8 cellular contexts compared by ENCODE assay signal in the genomic region with DNA sequence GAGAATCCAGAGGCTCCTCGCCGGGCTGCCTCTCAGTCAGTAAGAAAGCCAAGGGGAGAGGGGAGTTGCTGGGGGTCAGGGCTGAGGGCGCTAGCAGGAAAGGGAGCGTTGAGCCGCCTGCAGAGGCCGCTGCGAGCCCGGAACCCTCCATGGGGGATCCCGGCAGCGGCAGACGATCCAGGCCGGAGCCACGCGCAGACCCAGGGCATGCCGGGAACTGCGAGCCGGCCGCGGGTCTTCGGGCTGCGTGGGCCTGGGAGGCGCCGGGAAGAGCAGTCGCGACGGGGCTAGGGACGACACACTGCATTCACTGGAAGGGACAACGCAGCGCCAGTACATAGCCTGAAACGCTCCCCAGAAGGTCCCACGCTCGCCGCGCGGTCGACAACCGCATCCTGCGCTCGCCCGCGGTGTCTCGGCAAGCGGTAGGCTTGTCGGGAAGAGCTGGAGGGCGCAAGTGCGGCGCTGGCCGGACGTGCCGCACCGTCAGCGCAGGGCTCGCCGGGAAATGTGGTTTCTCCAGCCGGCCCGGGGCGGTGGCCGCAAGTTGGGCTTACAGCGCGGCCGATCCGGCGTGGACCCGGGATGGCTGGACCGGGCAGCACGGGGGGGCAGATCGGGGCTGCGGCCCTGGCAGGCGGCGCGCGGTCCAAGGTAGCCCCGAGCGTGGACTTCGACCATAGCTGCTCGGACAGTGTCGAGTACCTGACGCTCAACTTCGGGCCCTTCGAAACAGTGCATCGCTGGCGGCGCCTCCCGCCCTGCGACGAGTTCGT. TPM values are rescaled to one million over a fixed set of nuclear protein-coding genes. Genes with fewer than 3 reads are reported as not detected.
DNase-seq lines count a peak whose midpoint lies in the region; ATAC-seq and TF ChIP-seq lines count a peak whose summit lies in the region.

Gene LZTR1, plus strand, starts transcription at position 511 of the 776 bp plus-strand sequence. Its CDS starts 75 bp downstream, at position 586.

- peak within 1 kb of the TSS; percentile 87 for H3K27ac ChIP-seq in KOPT-K1 (ENCODE audit: low read depth, low read length, poor library complexity, severe bottlenecking)
- H3K27ac ChIP-seq in thymus (ENCODE audit: low read depth) = peak within 1 kb of the TSS; percentile 97

- peak within 1 kb of the TSS; percentile 95 for H3K27ac Mint-ChIP-seq in activated naive CD4-positive, alpha-beta T cell treated with anti-CD3 and anti-CD28 coated beads, Interleukin-2, amount 50 U/mL, for 24 hours

- DNase-seq in G401 (ENCODE audit: low spot score) (peak; percentile 82), globus pallidus (ENCODE audit: low spot score) (peak; percentile 86), omental fat pad (ENCODE audit: low spot score) (peak; percentile 53)

- H3K27me3 Mint-ChIP-seq in activated naive CD4-positive, alpha-beta T cell treated with anti-CD3 and anti-CD28 coated beads, Interleukin-2, amount 50 U/mL, for 24 hours = no peaks in the 10 kb centered on the region

- peaks cover 11% of the 10 kb centered on the region for H3K9me3 ChIP-seq in KOPT-K1 (ENCODE audit: insufficient read depth, low read length, poor library complexity, severe bottlenecking)
- H3K9me3 ChIP-seq in thymus (ENCODE audit: control insufficient read depth) = peaks cover 5% of the 10 kb centered on the region

- under 1% methylated on average over 87 of the region's 87 CpGs for WGBS in thymus

- in situ Hi-C loops in G401 (cut with HindIII; ENCODE audit: low sequenced_read_pairs) = no loop called here

- no peaks in the 10 kb centered on the region for H3K9me3 Mint-ChIP-seq in activated naive CD4-positive, alpha-beta T cell treated with anti-CD3 and anti-CD28 coated beads, Interleukin-2, amount 50 U/mL, for 24 hours

- ATAC-seq in GM21737 (IDR thresholded peaks at IDR 0.05; ENCODE audit: unreplicated experiment) (peak; percentile 73), SK-N-SH treated with all-trans-retinoic acid at 6 μM for 48 hours (peak; percentile 98), omental fat pad (ENCODE audit: low FRiP score) (peak; percentile 89)

- peaks cover 14% of the 10 kb centered on the region for H3K4me1 ChIP-seq in thymus (ENCODE audit: control insufficient read depth, insufficient read depth, low read length)

- H3K36me3 Mint-ChIP-seq in activated naive CD4-positive, alpha-beta T cell treated with anti-CD3 and anti-CD28 coated beads, Interleukin-2, amount 50 U/mL, for 24 hours = peaks cover 3% of the 10 kb centered on the region

- H3K36me3 ChIP-seq in KOPT-K1 (ENCODE audit: insufficient read depth, low read length) (peaks cover 15% of the 10 kb centered on the region; the same call in 1 of the 2 replicates), thymus (ENCODE audit: control insufficient read depth, insufficient read depth) (peaks cover 16% of the 10 kb centered on the region)

- no peak for TF ChIP-seq CTCF in omental fat pad (IDR thresholded peaks at IDR 0.05)

- peaks cover 43% of the 10 kb centered on the region for H3K4me1 Mint-ChIP-seq in activated naive CD4-positive, alpha-beta T cell treated with anti-CD3 and anti-CD28 coated beads, Interleukin-2, amount 50 U/mL, for 24 hours

- H3K27me3 ChIP-seq in thymus (ENCODE audit: control insufficient read depth, insufficient read depth) = no peaks in the 10 kb centered on the region

- peak within 1 kb of the TSS; percentile 98 for H3K4me3 Mint-ChIP-seq in activated naive CD4-positive, alpha-beta T cell treated with anti-CD3 and anti-CD28 coated beads, Interleukin-2, amount 50 U/mL, for 24 hours

- peak within 1 kb of the TSS; percentile 82 for H3K4me3 ChIP-seq in thymus (ENCODE audit: low read length)

TF ChIP-seq in SK-N-SH treated with all-trans-retinoic acid at 6 μM for 48 hours, 23 proteins besides CTCF, POLR2A, EP300 and RAD21:
- no peak for TF ChIP-seq ISL1 (CRISPR knock-in tag; IDR thresholded peaks at IDR 0.05)
- TF ChIP-seq, protein P1, sequence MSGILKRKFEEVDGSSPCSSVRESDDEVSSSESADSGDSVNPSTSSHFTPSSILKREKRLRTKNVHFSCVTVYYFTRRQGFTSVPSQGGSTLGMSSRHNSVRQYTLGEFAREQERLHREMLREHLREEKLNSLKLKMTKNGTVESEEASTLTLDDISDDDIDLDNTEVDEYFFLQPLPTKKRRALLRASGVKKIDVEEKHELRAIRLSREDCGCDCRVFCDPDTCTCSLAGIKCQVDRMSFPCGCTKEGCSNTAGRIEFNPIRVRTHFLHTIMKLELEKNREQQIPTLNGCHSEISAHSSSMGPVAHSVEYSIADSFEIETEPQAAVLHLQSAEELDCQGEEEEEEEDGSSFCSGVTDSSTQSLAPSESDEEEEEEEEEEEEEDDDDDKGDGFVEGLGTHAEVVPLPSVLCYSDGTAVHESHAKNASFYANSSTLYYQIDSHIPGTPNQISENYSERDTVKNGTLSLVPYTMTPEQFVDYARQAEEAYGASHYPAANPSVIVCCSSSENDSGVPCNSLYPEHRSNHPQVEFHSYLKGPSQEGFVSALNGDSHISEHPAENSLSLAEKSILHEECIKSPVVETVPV (CRISPR knock-in tag; IDR thresholded peaks at IDR 0.05) = no peak
- TF ChIP-seq ZC3H10 (CRISPR knock-in tag; IDR thresholded peaks at IDR 0.05) = 0 out of 2 replicates have a peak, but pooled peaks have one; percentile 45
- TF ChIP-seq PPARA (CRISPR knock-in tag; IDR thresholded peaks at IDR 0.05; ENCODE audit: borderline replicate concordance) = no peak
- TF ChIP-seq ZFP3 (CRISPR knock-in tag; IDR thresholded peaks at IDR 0.05) = peak; percentile 79
- TF ChIP-seq ZNF70 (CRISPR knock-in tag; IDR thresholded peaks at IDR 0.05) = no peak
- TF ChIP-seq ARNTL (CRISPR knock-in tag; IDR thresholded peaks at IDR 0.05; ENCODE audit: borderline replicate concordance, low read depth) = no peak
- TF ChIP-seq, protein P2, sequence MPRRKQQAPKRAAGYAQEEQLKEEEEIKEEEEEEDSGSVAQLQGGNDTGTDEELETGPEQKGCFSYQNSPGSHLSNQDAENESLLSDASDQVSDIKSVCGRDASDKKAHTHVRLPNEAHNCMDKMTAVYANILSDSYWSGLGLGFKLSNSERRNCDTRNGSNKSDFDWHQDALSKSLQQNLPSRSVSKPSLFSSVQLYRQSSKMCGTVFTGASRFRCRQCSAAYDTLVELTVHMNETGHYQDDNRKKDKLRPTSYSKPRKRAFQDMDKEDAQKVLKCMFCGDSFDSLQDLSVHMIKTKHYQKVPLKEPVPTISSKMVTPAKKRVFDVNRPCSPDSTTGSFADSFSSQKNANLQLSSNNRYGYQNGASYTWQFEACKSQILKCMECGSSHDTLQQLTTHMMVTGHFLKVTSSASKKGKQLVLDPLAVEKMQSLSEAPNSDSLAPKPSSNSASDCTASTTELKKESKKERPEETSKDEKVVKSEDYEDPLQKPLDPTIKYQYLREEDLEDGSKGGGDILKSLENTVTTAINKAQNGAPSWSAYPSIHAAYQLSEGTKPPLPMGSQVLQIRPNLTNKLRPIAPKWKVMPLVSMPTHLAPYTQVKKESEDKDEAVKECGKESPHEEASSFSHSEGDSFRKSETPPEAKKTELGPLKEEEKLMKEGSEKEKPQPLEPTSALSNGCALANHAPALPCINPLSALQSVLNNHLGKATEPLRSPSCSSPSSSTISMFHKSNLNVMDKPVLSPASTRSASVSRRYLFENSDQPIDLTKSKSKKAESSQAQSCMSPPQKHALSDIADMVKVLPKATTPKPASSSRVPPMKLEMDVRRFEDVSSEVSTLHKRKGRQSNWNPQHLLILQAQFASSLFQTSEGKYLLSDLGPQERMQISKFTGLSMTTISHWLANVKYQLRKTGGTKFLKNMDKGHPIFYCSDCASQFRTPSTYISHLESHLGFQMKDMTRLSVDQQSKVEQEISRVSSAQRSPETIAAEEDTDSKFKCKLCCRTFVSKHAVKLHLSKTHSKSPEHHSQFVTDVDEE (CRISPR knock-in tag; IDR thresholded peaks at IDR 0.05) = peak; percentile 60; the same call in 1 of the 2 replicates
- peak; percentile 81 for TF ChIP-seq CSDC2 (CRISPR knock-in tag; IDR thresholded peaks at IDR 0.05)
- no peak for TF ChIP-seq RARB (CRISPR knock-in tag; IDR thresholded peaks at IDR 0.05)
- TF ChIP-seq, protein P3, sequence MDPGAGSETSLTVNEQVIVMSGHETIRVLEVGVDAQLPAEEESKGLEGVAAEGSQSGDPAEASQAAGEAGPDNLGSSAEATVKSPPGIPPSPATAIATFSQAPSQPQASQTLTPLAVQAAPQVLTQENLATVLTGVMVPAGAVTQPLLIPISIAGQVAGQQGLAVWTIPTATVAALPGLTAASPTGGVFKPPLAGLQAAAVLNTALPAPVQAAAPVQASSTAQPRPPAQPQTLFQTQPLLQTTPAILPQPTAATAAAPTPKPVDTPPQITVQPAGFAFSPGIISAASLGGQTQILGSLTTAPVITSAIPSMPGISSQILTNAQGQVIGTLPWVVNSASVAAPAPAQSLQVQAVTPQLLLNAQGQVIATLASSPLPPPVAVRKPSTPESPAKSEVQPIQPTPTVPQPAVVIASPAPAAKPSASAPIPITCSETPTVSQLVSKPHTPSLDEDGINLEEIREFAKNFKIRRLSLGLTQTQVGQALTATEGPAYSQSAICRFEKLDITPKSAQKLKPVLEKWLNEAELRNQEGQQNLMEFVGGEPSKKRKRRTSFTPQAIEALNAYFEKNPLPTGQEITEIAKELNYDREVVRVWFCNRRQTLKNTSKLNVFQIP (CRISPR knock-in tag; IDR thresholded peaks at IDR 0.05; ENCODE audit: borderline replicate concordance, low read depth) = no peak; the same call in 1 of the 2 replicates
- no peak for TF ChIP-seq ZNF565 (CRISPR knock-in tag; conservative IDR thresholded peaks at IDR 0.05; ENCODE audit: low read depth)

RNA-seq across cellular contexts. Expression of gene LZTR1, which starts in this region (rescaled TPM):
- total RNA-seq in G401 (2014; rRNA removed; shearing (Covaris generic)) = 41.5 and 67.0 TPM in 2 replicates
- 10 to 100 TPM; 45.8 to 66.5 (median 56.9) TPM for total RNA-seq in omental fat pad
- 49.2 TPM for polyA plus RNA-seq in thymus

Comparison
In these comparisons a context has a peak if more than half of its experiments do, and no peak if none do; other contexts are left out.
1. Peak in every context shown above with its lines: DNase-seq, ATAC-seq, H3K4me3 ChIP-seq and H3K27ac ChIP-seq.